Comparison of ENCODE assay signal across 11 cellular contexts in the genomic region with DNA sequence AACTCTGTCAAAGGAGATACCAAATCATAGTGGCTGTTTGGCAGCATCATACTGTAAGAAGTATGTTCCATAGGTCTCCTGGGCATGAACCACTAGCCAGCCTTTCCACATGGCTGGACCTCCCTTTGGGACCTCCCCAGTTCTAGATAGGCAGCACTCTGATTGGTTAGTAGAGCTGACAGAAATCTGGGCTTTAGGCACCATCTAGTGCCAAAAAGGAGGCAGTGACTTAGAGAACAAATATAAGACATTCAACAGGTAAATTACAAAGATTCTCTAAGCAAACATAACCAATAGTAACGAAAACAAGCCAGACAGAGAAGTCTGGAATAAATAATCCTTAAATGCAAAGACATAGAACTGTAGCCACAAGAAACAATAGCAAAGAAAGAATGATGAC.
DNase-seq lines count a peak whose midpoint lies in the region; ATAC-seq, FAIRE-seq and TF ChIP-seq lines count a peak whose summit lies in the region.
"Had no signal": no experiment of that assay in that cellular context is flagged by ENCODE, and none has a peak within 500 bp of the region (broad histone marks: within the 10 kb centered on the region; RNA-seq: fewer than 3 reads in every experiment).

No MANE protein-coding gene starts in this region.

- H3K4me3 ChIP-seq in A549 (no peak overlapping the region), heart right ventricle (no peak overlapping the region)

- no peak overlapping the region for H3K4me2 ChIP-seq in A549
- H3K4me2 ChIP-seq: KMS-11 had no signal

- ATAC-seq in A549: peak in 1 of 2 experiments; percentile 48; a peak in 2 of 6 replicates
- ATAC-seq in heart right ventricle: peak in 2 of 8 donors; percentile 19 to 43
- ATAC-seq in HG03442 (IDR thresholded peaks at IDR 0.05; ENCODE audit: unreplicated experiment): no peak
- ATAC-seq in HG03571 (IDR thresholded peaks at IDR 0.05; ENCODE audit: unreplicated experiment): no peak
- no peak for ATAC-seq in natural killer cell treated with Interleukin-12 subunit alpha and Interleukin-12 subunit beta and Interleukin-15 and Interleukin-18, amount 100 ng/mL, for 72 hours

- intact Hi-C loops in heart right ventricle (cut with DNase I): no loop called here

- H3K9me3 Mint-ChIP-seq in natural killer cell treated with Interleukin-12 subunit alpha and Interleukin-12 subunit beta and Interleukin-15 and Interleukin-18, amount 100 ng/mL, for 72 hours: peaks cover 6% of the 10 kb centered on the region

- no peaks in the 10 kb centered on the region for H3K27me3 Mint-ChIP-seq in natural killer cell treated with Interleukin-12 subunit alpha and Interleukin-12 subunit beta and Interleukin-15 and Interleukin-18, amount 100 ng/mL, for 72 hours

- no peak overlapping the region for H3K4me3 Mint-ChIP-seq in natural killer cell treated with Interleukin-12 subunit alpha and Interleukin-12 subunit beta and Interleukin-15 and Interleukin-18, amount 100 ng/mL, for 72 hours
- H3K4me3 Mint-ChIP-seq: neural crest cell had no signal

- 68% methylated on average over 1 of the region's 1 CpG for WGBS in A549 (ENCODE audit: missing lambda C conversion rate)
- WGBS in heart right ventricle, 2 donors: 91 to 94% methylated on average over 1 of the region's 1 CpG

- H3K4me1 ChIP-seq in A549 (no peaks in the 10 kb centered on the region), heart right ventricle (no peaks in the 10 kb centered on the region)

- no peak overlapping the region for H3K27ac ChIP-seq in A549
- no peak overlapping the region for H3K27ac ChIP-seq in heart right ventricle
- H3K27ac ChIP-seq: KMS-11 had no signal

- CTCF ChIA-PET in A549 (lab: Yijun Ruan, JAX): interaction anchor here (0.6 kb wide), 1 partner anchor 28 kb away, joined by 4 read pairs; no protein-coding TSS in a partner anchor

- no peaks in the 10 kb centered on the region for H3K36me3 Mint-ChIP-seq in natural killer cell treated with Interleukin-12 subunit alpha and Interleukin-12 subunit beta and Interleukin-15 and Interleukin-18, amount 100 ng/mL, for 72 hours

- no peak for TF ChIP-seq POLR2A in A549 (IDR thresholded peaks at IDR 0.05; ENCODE audit: low read length)

- no peaks in the 10 kb centered on the region for H3K36me3 ChIP-seq in heart right ventricle

- peaks cover 41% of the 10 kb centered on the region for H3K9me3 ChIP-seq in A549
- peaks cover 0 to 19% (median 0%) of the 10 kb centered on the region in 11 donors for H3K9me3 ChIP-seq in heart right ventricle

- TF ChIP-seq RAD21 in A549 (conservative IDR thresholded peaks at IDR 0.05 in 1 of 2, IDR thresholded peaks at IDR 0.05 in 1 of 2): peak; percentile 18 to 60; a peak in 2 of 5 replicates

- TF ChIP-seq EP300 in A549 (IDR thresholded peaks at IDR 0.05): no peak

- TF ChIP-seq CTCF in A549 (IDR thresholded peaks at IDR 0.05): no peak
- TF ChIP-seq CTCF in heart right ventricle (IDR thresholded peaks at IDR 0.05): peak in 7 of 9 donors; percentile 11 to 34 (median 22)

- no peak overlapping the region for H3K27ac Mint-ChIP-seq in natural killer cell treated with Interleukin-12 subunit alpha and Interleukin-12 subunit beta and Interleukin-15 and Interleukin-18, amount 100 ng/mL, for 72 hours

- POLR2A ChIA-PET in A549 (lab: Yijun Ruan, JAX): no interaction called here

- H3K4me1 Mint-ChIP-seq in natural killer cell treated with Interleukin-12 subunit alpha and Interleukin-12 subunit beta and Interleukin-15 and Interleukin-18, amount 100 ng/mL, for 72 hours (ENCODE audit: low read depth in 2 of 2): no peaks in the 10 kb centered on the region
- H3K4me1 Mint-ChIP-seq: neural crest cell had no signal

- peak in 1 of 2 experiments; percentile 56 for DNase-seq in A549 (ENCODE audit: low read depth in 1 of 2, low spot score in 1 of 2)
- DNase-seq in H4 (ENCODE audit: low spot score): peak; percentile 48
- peak; percentile 69 for DNase-seq in RPMI7951 (ENCODE audit: low read depth)
- no peak for DNase-seq in heart right ventricle
- DNase-seq in DMS79 (lab: John Stamatoyannopoulos, UW): no peak
- no peak for DNase-seq in natural killer cell treated with Interleukin-12 subunit alpha and Interleukin-12 subunit beta and Interleukin-15 and Interleukin-18, amount 100 ng/mL, for 72 hours (ENCODE audit: low spot score)
- DNase-seq: activated naive CD4-positive, alpha-beta T cell treated with anti-CD3 and anti-CD28 coated beads, Interleukin-2, amount 50 U/mL, for 16 hours had no signal

- no peak for FAIRE-seq in A549 (lab: Jason Lieb, UNC)

- H3K27me3 ChIP-seq in heart right ventricle: no peaks in the 10 kb centered on the region

TF ChIP-seq in A549, 52 proteins besides CTCF, POLR2A, EP300 and RAD21:
- TF ChIP-seq SMC3 (IDR thresholded peaks at IDR 0.05) (peak; percentile 29; the same call in 1 of the 3 replicates), NFE2L2 (conservative IDR thresholded peaks at IDR 0.05; ENCODE audit: low read length) (no peak)
TF ChIP-seq in A549: peak in this region for 1.

Comparison
In these comparisons a context has a peak if more than half of its experiments do, and no peak if none do; other contexts are left out.
1. DNase-seq: peak in H4 (single experiment) and RPMI7951 (single experiment); none in heart right ventricle (0 of 2), DMS79 (single experiment) and natural killer cell treated with Interleukin-12 subunit alpha and Interleukin-12 subunit beta and Interleukin-15 and Interleukin-18, amount 100 ng/mL, for 72 hours (single experiment).